In the genomic region with DNA sequence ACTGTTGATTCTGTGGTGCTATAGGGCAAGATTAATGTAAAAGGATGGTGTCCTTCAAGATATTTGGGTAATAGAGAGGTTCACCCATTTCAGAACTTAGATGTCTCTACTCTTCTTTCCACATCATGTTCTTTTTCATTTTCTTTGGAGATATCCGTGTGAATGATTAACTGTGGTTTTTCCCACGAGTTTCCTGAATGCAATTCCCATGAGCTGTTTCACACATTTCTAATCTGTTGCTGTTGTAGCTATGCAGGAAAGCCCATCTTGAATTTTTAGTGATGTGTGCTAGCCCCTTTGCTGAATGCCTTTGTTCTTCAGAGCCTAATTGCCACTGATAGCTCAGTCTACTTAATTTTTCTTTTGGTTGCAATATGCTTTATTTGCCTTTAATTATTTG, we compare ENCODE assay signal across 15 cellular contexts. TPM values are rescaled to one million over a fixed set of nuclear protein-coding genes. Genes with fewer than 3 reads are reported as not detected.
DNase-seq lines count a peak whose midpoint lies in the region; ATAC-seq and TF ChIP-seq lines count a peak whose summit lies in the region.
"Had no signal": no experiment of that assay in that cellular context is flagged by ENCODE, and none has a peak within 500 bp of the region (broad histone marks: within the 10 kb centered on the region; RNA-seq: fewer than 3 reads in every experiment).

No MANE protein-coding gene starts in this region.

- H3K27ac ChIP-seq in HUES48 (ENCODE audit: low read depth, low read length), result peak overlapping the region; percentile 26
- H3K27ac ChIP-seq: left lung had no signal

- intact Hi-C loops in left colon (cut with DNase I, micrococcal nuclease), result no loop called here

- no peaks in the 10 kb centered on the region for H3K27me3 ChIP-seq in BJ (ENCODE audit: control insufficient read depth, insufficient read depth, low read length)
- no peaks in the 10 kb centered on the region for H3K27me3 ChIP-seq in HUES48 (ENCODE audit: control insufficient read depth, insufficient read depth, low read length)
- H3K27me3 ChIP-seq: left lung had no signal

- ATAC-seq in left colon (peak; percentile 58), HG02938 (IDR thresholded peaks at IDR 0.05; ENCODE audit: unreplicated experiment) (no peak)
- ATAC-seq: left lung; stimulated activated naive CD8-positive, alpha-beta T cell treated with anti-CD3 and anti-CD28 coated beads, Interleukin-15, Interleukin-2, amounts not matched to agents 100 U/mL and 50 U/mL, for 24 hours had no signal

- POLR2A ChIA-PET in BJ (lab: Charles Lee), result no interaction called here

- no peak for TF ChIP-seq CTCF in BJ (IDR thresholded peaks at IDR 0.05; ENCODE audit: insufficient read depth, low read depth, low read length)
- no peak for TF ChIP-seq CTCF in cardiac fibroblast (IDR thresholded peaks at IDR 0.05; ENCODE audit: low read depth, low read length)

- CTCF ChIA-PET in BJ (lab: Yijun Ruan, JAX), result interaction anchor here (0.9 to 1.0 kb wide), 2 partner anchors 9 to 95 kb away, joined by 3 read pairs; no protein-coding TSS in a partner anchor

- H3K4me3 ChIP-seq in BJ (ENCODE audit: low read depth, low read length) (no peak overlapping the region), HUES48 (ENCODE audit: low read depth, low read length) (no peak overlapping the region), cardiac fibroblast (replicated peaks in 1 of 2; ENCODE audit: low read depth in 2 of 2, low read length in 2 of 2) (no peak overlapping the region)
- H3K4me3 ChIP-seq: left lung had no signal

- peak; percentile 26 for DNase-seq in BJ (ENCODE audit: low read depth)
- DNase-seq in cardiac fibroblast (ENCODE audit: low read depth in 2 of 2), result peak; percentile 67 to 69
- no peak for DNase-seq in left colon
- no peak for DNase-seq in cortex of kidney (lab: John Stamatoyannopoulos, UW)
- DNase-seq in NCI-H524 (lab: John Stamatoyannopoulos, UW), result no peak
- no peak for DNase-seq in anterior cingulate cortex (lab: John Stamatoyannopoulos, UW)
- DNase-seq: activated CD4-positive, CD25-positive, alpha-beta regulatory T cell treated with anti-CD3 and anti-CD28 coated beads, Interleukin-2, amount 50 U/mL, for 72 hours; left lung; NCI-H1930; nucleus accumbens; SK-N-SH; stimulated activated CD4-positive, alpha-beta T cell treated with anti-CD3 and anti-CD28 coated beads, Interleukin-2, amount 100 ng/mL, for 24 hours; stimulated activated naive CD8-positive, alpha-beta T cell treated with anti-CD3 and anti-CD28 coated beads, Interleukin-15, Interleukin-2, amounts not matched to agents 100 U/mL and 50 U/mL, for 24 hours had no signal

- H3K9me3 ChIP-seq in HUES48 (ENCODE audit: control insufficient read depth, insufficient read depth, low read length), result no peaks in the 10 kb centered on the region
- H3K9me3 ChIP-seq: left lung, SK-N-SH had no signal

- H3K4me1 ChIP-seq in HUES48 (ENCODE audit: control insufficient read depth, insufficient read depth, low read length), result peaks cover 10% of the 10 kb centered on the region

- no peaks in the 10 kb centered on the region for H3K36me3 ChIP-seq in BJ (ENCODE audit: control insufficient read depth, insufficient read depth, low read length)
- peaks cover 17% of the 10 kb centered on the region; the same call in 1 of the 2 replicates for H3K36me3 ChIP-seq in HUES48 (ENCODE audit: control insufficient read depth, insufficient read depth, low read length)
- H3K36me3 ChIP-seq: left lung had no signal

- H3K9ac ChIP-seq in HUES48 (ENCODE audit: low read depth, low read length), result no peak overlapping the region
- H3K9ac ChIP-seq: SK-N-SH had no signal

RNA-seq across cellular contexts. Expression of a gene that starts 27.6 kb away (rescaled TPM):
- polyA plus RNA-seq in BJ (2011; rRNA removed), result 7.0 and 10.4 TPM in 2 replicates
- polyA minus RNA-seq in BJ (2011; rRNA and poly(A)+ RNA removed), result 12.4 and 16.9 TPM in 2 replicates
- total RNA-seq in left colon, result 10 to 100 TPM; 28.4 to 30.6 TPM

Comparison
In these comparisons a context has a peak if more than half of its experiments do, and no peak if none do; other contexts are left out.
1. DNase-seq: peak in BJ (single experiment) and cardiac fibroblast (2 of 2); none in left colon (0 of 2), cortex of kidney (single experiment), NCI-H524 (0 of 2) and anterior cingulate cortex (0 of 58).